ENCODE assay signal across 18 cellular contexts in genomic region chr1:99968214-99968613, GRCh38. TPM values are rescaled to one million over a fixed set of nuclear protein-coding genes. Genes with fewer than 3 reads are reported as not detected.
A peak's percentile ranks its signal among the peaks of the same experiment; 100 is the strongest.
DNase-seq lines count a peak whose midpoint lies in the region; TF ChIP-seq lines count a peak whose summit lies in the region.
"Had no signal": no experiment of that assay in that cellular context is flagged by ENCODE, and none has a peak within 500 bp of the region (broad histone marks: within the 10 kb centered on the region; RNA-seq: fewer than 3 reads in every experiment).

No MANE protein-coding gene starts in this region.

- H2AFZ ChIP-seq in mammary epithelial cell (ENCODE audit: low read depth, low read length) = no peak overlapping the region

- in situ Hi-C loops in mammary epithelial cell (cut with MboI; ENCODE audit: low sequenced_read_pairs in 2 of 2) = no loop called here

- DNase-seq in MCF 10A (ENCODE audit: unreplicated experiment) (no peak), mammary epithelial cell (no peak), mesothelial cell of epicardium (ENCODE audit: low spot score in 2 of 2, unreplicated experiment in 2 of 2) (no peak), NOMO-1 treated with dmso at 0.1 percent for 144 hours (lab: John Stamatoyannopoulos, UW; ENCODE audit: unreplicated experiment) (no peak), kidney glomerular epithelial cell (lab: John Stamatoyannopoulos, UW) (no peak), cardiac septum (ENCODE audit: low spot score) (no peak)
- DNase-seq: activated CD4-positive, alpha-beta T cell treated with anti-CD3 and anti-CD28 coated beads, Interleukin-2, amount 50 U/mL, for 4 hours; activated T-cell treated with anti-CD3 and anti-CD28 coated beads, Interleukin-2, amount 50 U/mL, for 1 hour; adrenal gland; foreskin keratinocyte; hippocampal formation; IMR-90; NCI-H187; Peyer's patch; spleen had no signal

- no TSS peak for BruUV-seq in MCF 10A (replicated peaks; lab: Mats Ljungman, UMichigan)
- BruUV-seq in mammary epithelial cell (replicated peaks; lab: Mats Ljungman, UMichigan) = no TSS peak

- POLR2A ChIA-PET in MCF 10A (lab: Yijun Ruan, JAX) = no interaction called here

- H3K4me1 Mint-ChIP-seq in MCF 10A (ENCODE audit: insufficient read depth, unreplicated experiment) (peaks cover 6% of the 10 kb centered on the region), mesothelial cell of epicardium (peaks cover 46% of the 10 kb centered on the region)

- H3K9me3 ChIP-seq in mammary epithelial cell (replicated peaks; ENCODE audit: insufficient read depth, low read length) = no peaks in the 10 kb centered on the region
- H3K9me3 ChIP-seq: adrenal gland, Peyer's patch, spleen had no signal

- H3K27ac Mint-ChIP-seq in MCF 10A (ENCODE audit: low read depth, unreplicated experiment) (no peak overlapping the region), mesothelial cell of epicardium (peak overlapping the region; percentile 61)

- H3K27ac ChIP-seq in mammary epithelial cell (ENCODE audit: insufficient read depth, low read depth, low read length) (no peak overlapping the region), VCaP (peak overlapping the region; percentile 94)
- H3K27ac ChIP-seq: adrenal gland, foreskin keratinocyte, HL-60 had no signal

- H3K4me3 Mint-ChIP-seq in MCF 10A (ENCODE audit: unreplicated experiment) = peak overlapping the region; percentile 24
- H3K4me3 Mint-ChIP-seq in mesothelial cell of epicardium = peak overlapping the region; percentile 48

- WGBS in mammary epithelial cell (ENCODE audit: low coverage, missing lambda C conversion rate) = 94% methylated on average over 4 of the region's 4 CpGs

- no peak overlapping the region for H3K4me2 ChIP-seq in mammary epithelial cell (ENCODE audit: insufficient read depth, low read depth, low read length)

- dilution Hi-C loops in mammary epithelial cell (cut with HindIII; ENCODE audit: low sequenced_read_pairs) = no loop called here

- no peak overlapping the region for H3K4me3 ChIP-seq in mammary epithelial cell (replicated peaks in 1 of 3; ENCODE audit: insufficient read depth in 1 of 3, low read depth in 2 of 3, low read length in 3 of 3)
- H3K4me3 ChIP-seq: adrenal gland, lung had no signal

- no peaks in the 10 kb centered on the region for H4K20me1 ChIP-seq in mammary epithelial cell (ENCODE audit: insufficient read depth, low read length)

- H3K27me3 Mint-ChIP-seq in MCF 10A (ENCODE audit: insufficient read depth, unreplicated experiment) (no peaks in the 10 kb centered on the region), mesothelial cell of epicardium (ENCODE audit: low read depth) (no peaks in the 10 kb centered on the region)

- H3K9ac ChIP-seq in mammary epithelial cell (ENCODE audit: insufficient read depth, low read length) = no peak overlapping the region

- TF ChIP-seq CTCF in MCF 10A (IDR thresholded peaks at IDR 0.05; ENCODE audit: unreplicated experiment) (no peak), mammary epithelial cell (conservative IDR thresholded peaks at IDR 0.05 in 1 of 2, IDR thresholded peaks at IDR 0.05 in 1 of 2; ENCODE audit: extremely low read depth in 1 of 2, insufficient read depth in 1 of 2, low read depth in 1 of 2, low read length in 2 of 2) (no peak), VCaP (conservative IDR thresholded peaks at IDR 0.05) (no peak), mesothelial cell of epicardium (IDR thresholded peaks at IDR 0.05; ENCODE audit: unreplicated experiment) (no peak)

- peaks cover 17% of the 10 kb centered on the region for H3K4me1 ChIP-seq in mammary epithelial cell (ENCODE audit: insufficient read depth, low read length)

- no peaks in the 10 kb centered on the region for H3K9me3 Mint-ChIP-seq in MCF 10A (ENCODE audit: unreplicated experiment)
- no peaks in the 10 kb centered on the region for H3K9me3 Mint-ChIP-seq in mesothelial cell of epicardium

- H3K36me3 Mint-ChIP-seq in MCF 10A (ENCODE audit: insufficient read depth, unreplicated experiment) (no peaks in the 10 kb centered on the region), mesothelial cell of epicardium (no peaks in the 10 kb centered on the region)

- intact Hi-C loops in MCF 10A (cut with micrococcal nuclease) (no loop called here), mammary epithelial cell (cut with micrococcal nuclease) (no loop called here), cardiac septum (cut with DNase I) (loop anchor here (2.0 to 5.0 kb wide), 2 partner anchors 69 to 165 kb away; partner anchors contain the start of genes SASS6 and TRMT13)

- H3K27me3 ChIP-seq in mammary epithelial cell (ENCODE audit: insufficient read depth, low read length) = no peaks in the 10 kb centered on the region
- H3K27me3 ChIP-seq: adrenal gland, foreskin keratinocyte, Peyer's patch, spleen had no signal

- CTCF ChIA-PET in MCF 10A (lab: Yijun Ruan, JAX) (no interaction called here), mammary epithelial cell (lab: Charles Lee; ENCODE audit: low non-redundant PET) (no interaction called here)

- peaks cover 2% of the 10 kb centered on the region for H3K36me3 ChIP-seq in mammary epithelial cell (ENCODE audit: insufficient read depth, low read length)
- H3K36me3 ChIP-seq: adrenal gland, Peyer's patch, spleen had no signal

- H3K79me2 ChIP-seq in mammary epithelial cell (ENCODE audit: insufficient read depth, low read length) = peaks cover 25% of the 10 kb centered on the region

RNA-seq across cellular contexts. Expression of gene SLC35A3, which starts 1.6 kb away (rescaled TPM):
- total RNA-seq in MCF 10A (2022) = 15.1 and 20.7 TPM in 2 replicates
- 10 to 100 TPM; 29.5 to 46.2 TPM for total RNA-seq in mammary epithelial cell
- polyA plus RNA-seq in mammary epithelial cell = 6.3 TPM
- polyA minus RNA-seq in mammary epithelial cell = 8.8 TPM
- total RNA-seq in mesothelial cell of epicardium = 20.6 to 24.2 TPM (median 22.2 TPM) in 3 replicates
- 9.8 TPM for total RNA-seq in cardiac septum
